ENCODE assay signal across 1 cellular context in genomic region chr2:221572821-221573429, GRCh38.
TF ChIP-seq lines count a peak whose summit lies in the region.

No MANE protein-coding gene starts in this region.

TF ChIP-seq in GM12878, 131 proteins besides CTCF, POLR2A, EP300 and RAD21 (continued from another document):
- TF ChIP-seq CEBPZ (IDR thresholded peaks at IDR 0.05; ENCODE audit: low read depth, low read length), result no peak
